ENCODE assay signal across 25 cellular contexts in genomic region chr3:46656778-46657556, GRCh38. TPM values are rescaled to one million over a fixed set of nuclear protein-coding genes. Genes with fewer than 3 reads are reported as not detected.
DNase-seq lines count a peak whose midpoint lies in the region; ATAC-seq, FAIRE-seq and TF ChIP-seq lines count a peak whose summit lies in the region.
"Had no signal": no experiment of that assay in that cellular context is flagged by ENCODE, and none has a peak within 500 bp of the region (broad histone marks: within the 10 kb centered on the region; RNA-seq: fewer than 3 reads in every experiment).

No MANE protein-coding gene starts in this region.

- WGBS in mammary epithelial cell (ENCODE audit: low coverage, missing lambda C conversion rate), result 88% methylated on average over 9 of the region's 9 CpGs
- 77% methylated on average over 9 of the region's 9 CpGs; no CpG with 5 or more reads in 1 of the 2 experiments for WGBS in H1 (ENCODE audit: extremely low coverage in 1 of 2, insufficient coverage in 1 of 2, insufficient read length in 1 of 2, insufficient replicate concordance in 2 of 2, low coverage in 1 of 2, low lambda C conversion rate in 2 of 2, missing lambda C conversion rate in 1 of 2), 2 experiments

- H2AK5ac ChIP-seq in H1 (ENCODE audit: low read depth, low read length), result no peak overlapping the region

- H3K4me2 ChIP-seq in mammary epithelial cell (ENCODE audit: insufficient read depth, low read depth, low read length), result no peak overlapping the region
- no peak overlapping the region; a peak in 1 of 4 replicates for H3K4me2 ChIP-seq in H1 (ENCODE audit: insufficient read depth in 1 of 2, low read depth in 2 of 2, low read length in 2 of 2)

- no peak overlapping the region for H2BK12ac ChIP-seq in H1 (ENCODE audit: low read depth, low read length)

- intact Hi-C loops in mammary epithelial cell (cut with micrococcal nuclease) (no loop called here), breast epithelium (cut with DNase I; ENCODE audit: low total_unique reads) (no loop called here), vagina (cut with DNase I) (no loop called here)
- intact Hi-C loops in naive thymus-derived CD4-positive, alpha-beta T cell (cut with micrococcal nuclease), result no loop called here

- H3K4me1 ChIP-seq in mammary epithelial cell (ENCODE audit: insufficient read depth, low read length), result peaks cover 24% of the 10 kb centered on the region
- peaks cover 0 to 10% of the 10 kb centered on the region in 2 donors for H3K4me1 ChIP-seq in breast epithelium
- H3K4me1 ChIP-seq in H1 (replicated peaks in 1 of 4; ENCODE audit: control insufficient read depth in 3 of 4, insufficient read depth in 4 of 4, low read length in 3 of 4), result peaks cover 11 to 29% (median 25%) of the 10 kb centered on the region in 4 experiments
- no peaks in the 10 kb centered on the region for H3K4me1 ChIP-seq in naive thymus-derived CD4-positive, alpha-beta T cell (ENCODE audit: control insufficient read depth in 2 of 2, insufficient read depth in 2 of 2, low read length in 2 of 2)
- H3K4me1 ChIP-seq in vagina, result peaks cover 18% of the 10 kb centered on the region
- H3K4me1 ChIP-seq: left lung had no signal

- BruUV-seq in mammary epithelial cell (replicated peaks; lab: Mats Ljungman, UMichigan), result no TSS peak

- H3K9ac ChIP-seq in mammary epithelial cell (ENCODE audit: insufficient read depth, low read length) (no peak overlapping the region), H1 (replicated peaks in 1 of 4; ENCODE audit: extremely low read depth in 1 of 4, low read depth in 3 of 4, low read length in 3 of 4) (no peak overlapping the region)

- H2AFZ ChIP-seq in mammary epithelial cell (ENCODE audit: low read depth, low read length) (no peak overlapping the region), H1 (ENCODE audit: low read length) (no peak overlapping the region)

- H3K4me3 Mint-ChIP-seq in naive thymus-derived CD4-positive, alpha-beta T cell, result no peak overlapping the region
- H3K4me3 Mint-ChIP-seq: HFFc6 had no signal

- in situ Hi-C loops in mammary epithelial cell (cut with MboI; ENCODE audit: low sequenced_read_pairs in 2 of 2), result no loop called here

- TF ChIP-seq CTCF in mammary epithelial cell (conservative IDR thresholded peaks at IDR 0.05 in 1 of 2, IDR thresholded peaks at IDR 0.05 in 1 of 2; ENCODE audit: extremely low read depth in 1 of 2, insufficient read depth in 1 of 2, low read depth in 1 of 2, low read length in 2 of 2) (no peak), breast epithelium (IDR thresholded peaks at IDR 0.05) (no peak), H1 (IDR thresholded peaks at IDR 0.05; ENCODE audit: control extremely low read depth in 1 of 3, insufficient read depth in 1 of 3, low read depth in 1 of 3, low read length in 3 of 3) (no peak), vagina (IDR thresholded peaks at IDR 0.05) (no peak)

- peaks cover 0 to 3% (median 0%) of the 10 kb centered on the region in 7 donors for H3K4me1 Mint-ChIP-seq in naive thymus-derived CD4-positive, alpha-beta T cell

- H3K23ac ChIP-seq in H1 (ENCODE audit: insufficient read length), result no peak overlapping the region

- H3K27ac ChIP-seq in mammary epithelial cell (ENCODE audit: insufficient read depth, low read depth, low read length), result no peak overlapping the region
- H3K27ac ChIP-seq in breast epithelium, result no peak overlapping the region
- no peak overlapping the region for H3K27ac ChIP-seq in H1 (ENCODE audit: low read depth, low read length)
- H3K27ac ChIP-seq in naive thymus-derived CD4-positive, alpha-beta T cell (ENCODE audit: low read depth, low read length), result no peak overlapping the region
- H3K27ac ChIP-seq in vagina, result no peak overlapping the region
- H3K27ac ChIP-seq: left lung, stomach had no signal

- no peak overlapping the region for H2BK120ac ChIP-seq in H1 (replicated peaks; ENCODE audit: low read depth, low read length)

- TF ChIP-seq EP300 in H1 (IDR thresholded peaks at IDR 0.05; ENCODE audit: borderline replicate concordance in 1 of 2, low read depth in 2 of 2, low read length in 2 of 2), result no peak

- no peak overlapping the region for H4K91ac ChIP-seq in H1 (replicated peaks; ENCODE audit: insufficient read length, low read length)

- H3K9me3 Mint-ChIP-seq in naive thymus-derived CD4-positive, alpha-beta T cell, result peaks cover 0 to 6% (median 5%) of the 10 kb centered on the region in 11 donors

- CTCF ChIA-PET in mammary epithelial cell (lab: Charles Lee; ENCODE audit: low non-redundant PET), result no interaction called here
- CTCF ChIA-PET in H1 (lab: Charles Lee; ENCODE audit: partially characterized antibody), result interaction anchor here (0.7 to 1.9 kb wide), 7 partner anchors 7 to 207 kb away, joined by 3 to 8 read pairs (median 3); no protein-coding TSS in a partner anchor
- CTCF ChIA-PET in naive thymus-derived CD4-positive, alpha-beta T cell (lab: Charles Lee), result interaction anchor here (0.6 kb wide), 1 partner anchor 238 kb away, joined by 6 read pairs; no protein-coding TSS in a partner anchor

- no peaks in the 10 kb centered on the region for H3K23me2 ChIP-seq in H1 (ENCODE audit: low read depth, low read length)

- H4K20me1 ChIP-seq in mammary epithelial cell (ENCODE audit: insufficient read depth, low read length) (no peaks in the 10 kb centered on the region), H1 (replicated peaks in 1 of 2; ENCODE audit: control insufficient read depth in 1 of 2, insufficient read depth in 2 of 2, low read length in 2 of 2) (no peaks in the 10 kb centered on the region)

- H3K4me3 ChIP-seq in mammary epithelial cell (replicated peaks in 1 of 3; ENCODE audit: insufficient read depth in 1 of 3, low read depth in 2 of 3, low read length in 3 of 3) (no peak overlapping the region), breast epithelium (no peak overlapping the region), H1 (ENCODE audit: extremely low read depth in 1 of 4, insufficient read depth in 2 of 4, low read depth in 3 of 4, low read length in 4 of 4) (peak overlapping the region in 1 of 4 experiments; percentile 4; a peak in 1 of 8 replicates), vagina (no peak overlapping the region)
- H3K4me3 ChIP-seq in naive thymus-derived CD4-positive, alpha-beta T cell (ENCODE audit: low read length), result no peak overlapping the region
- H3K4me3 ChIP-seq: left lung, stomach had no signal

- no peaks in the 10 kb centered on the region for H3K36me3 Mint-ChIP-seq in naive thymus-derived CD4-positive, alpha-beta T cell

- no peak for FAIRE-seq in H1 (lab: Jason Lieb, UNC)
- FAIRE-seq: GM18507 had no signal

- H3K36me3 ChIP-seq in mammary epithelial cell (ENCODE audit: insufficient read depth, low read length) (no peaks in the 10 kb centered on the region), breast epithelium (no peaks in the 10 kb centered on the region), H1 (ENCODE audit: control insufficient read depth in 2 of 4, insufficient read depth in 4 of 4, low read length in 3 of 4) (no peaks in the 10 kb centered on the region), vagina (no peaks in the 10 kb centered on the region)
- no peaks in the 10 kb centered on the region for H3K36me3 ChIP-seq in naive thymus-derived CD4-positive, alpha-beta T cell (ENCODE audit: control insufficient read depth in 2 of 3, insufficient read depth in 3 of 3, low read length in 3 of 3)
- H3K36me3 ChIP-seq: left lung, stomach had no signal

- no peak overlapping the region for H3K27ac Mint-ChIP-seq in naive thymus-derived CD4-positive, alpha-beta T cell
- H3K27ac Mint-ChIP-seq: HFFc6 had no signal

- no peak for ATAC-seq in naive thymus-derived CD4-positive, alpha-beta T cell
- ATAC-seq in HG02763 (IDR thresholded peaks at IDR 0.05; ENCODE audit: unreplicated experiment), result no peak
- ATAC-seq: left lung, right cardiac atrium had no signal

- H4K8ac ChIP-seq in H1 (ENCODE audit: extremely low read depth, insufficient read depth, low read length), result no peak overlapping the region

- dilution Hi-C loops in mammary epithelial cell (cut with HindIII; ENCODE audit: low sequenced_read_pairs), result loop anchor here (5.0 kb wide), 1 partner anchor 180 kb away; no protein-coding TSS in a partner anchor

- TF ChIP-seq RAD21 in H1 (IDR thresholded peaks at IDR 0.05 in 1 of 2, conservative IDR thresholded peaks at IDR 0.05 in 1 of 2; ENCODE audit: low read depth in 2 of 2, low read length in 2 of 2), result no peak

- no peaks in the 10 kb centered on the region for H3K79me1 ChIP-seq in H1 (ENCODE audit: low read depth, low read length)

- no peak overlapping the region for H3K14ac ChIP-seq in H1 (ENCODE audit: insufficient read length)

- H3K9me3 ChIP-seq in mammary epithelial cell (replicated peaks; ENCODE audit: insufficient read depth, low read length) (peaks cover 4% of the 10 kb centered on the region), breast epithelium (peaks cover 0 to 3% of the 10 kb centered on the region in 2 donors), H1 (ENCODE audit: insufficient read depth in 2 of 2, low read depth in 1 of 2, low read length in 1 of 2) (peaks cover 0 to 3% of the 10 kb centered on the region in 2 experiments; a peak in 2 of 4 replicates), vagina (no peaks in the 10 kb centered on the region)
- no peaks in the 10 kb centered on the region for H3K9me3 ChIP-seq in naive thymus-derived CD4-positive, alpha-beta T cell (ENCODE audit: control insufficient read depth in 2 of 3, low read length in 3 of 3)

- H4K5ac ChIP-seq in H1 (ENCODE audit: insufficient read length, low read depth, low read length), result no peak overlapping the region

- H3K27me3 ChIP-seq in mammary epithelial cell (ENCODE audit: insufficient read depth, low read length), result no peaks in the 10 kb centered on the region
- H3K27me3 ChIP-seq in breast epithelium, result no peaks in the 10 kb centered on the region
- no peaks in the 10 kb centered on the region; a peak in 1 of 7 replicates for H3K27me3 ChIP-seq in H1 (replicated peaks in 1 of 4; ENCODE audit: control insufficient read depth in 3 of 4, extremely low read depth in 1 of 4, insufficient read depth in 3 of 4, low read length in 3 of 4)
- H3K27me3 ChIP-seq in naive thymus-derived CD4-positive, alpha-beta T cell (ENCODE audit: control insufficient read depth in 2 of 2, insufficient read depth in 2 of 2, low read length in 2 of 2), result no peaks in the 10 kb centered on the region
- H3K27me3 ChIP-seq in vagina, result no peaks in the 10 kb centered on the region
- H3K27me3 ChIP-seq: left lung, stomach had no signal

- no peaks in the 10 kb centered on the region for H3K79me2 ChIP-seq in mammary epithelial cell (ENCODE audit: insufficient read depth, low read length)
- no peaks in the 10 kb centered on the region for H3K79me2 ChIP-seq in H1 (ENCODE audit: control insufficient read depth in 1 of 2, insufficient read depth in 2 of 2, low read length in 2 of 2)

- peak overlapping the region; percentile 16; the same call in 1 of the 2 replicates for H2BK20ac ChIP-seq in H1 (ENCODE audit: low read length)

- H3K56ac ChIP-seq in H1 (replicated peaks; ENCODE audit: insufficient read length, low read depth, low read length), result no peak overlapping the region

- H3K27me3 Mint-ChIP-seq in naive thymus-derived CD4-positive, alpha-beta T cell, result peaks cover 0 to 33% (median 6%) of the 10 kb centered on the region in 5 donors

- no peak overlapping the region for H2BK5ac ChIP-seq in H1 (ENCODE audit: low read depth, low read length)

- DNase-seq in mammary epithelial cell, result peak; percentile 31
- no peak for DNase-seq in breast epithelium (ENCODE audit: low spot score in 2 of 2)
- peak; percentile 51 for DNase-seq in NCI-H510A (lab: John Stamatoyannopoulos, UW)
- peak in 1 of 2 experiments; percentile 41 for DNase-seq in H1 (ENCODE audit: low read depth in 1 of 2, low spot score in 2 of 2)
- no peak for DNase-seq in naive thymus-derived CD4-positive, alpha-beta T cell
- DNase-seq in vagina (ENCODE audit: extremely low spot score in 2 of 2), result no peak
- DNase-seq in cerebellar nuclear complex (lab: John Stamatoyannopoulos, UW), result no peak
- DNase-seq: activated effector memory CD4-positive, alpha-beta T cell treated with Interleukin-2 at 50 U/mL for 16 hours; central memory CD4-positive, alpha-beta T cell; DMS79; effector memory CD4-positive, alpha-beta T cell; HFFc6; left lung; NCI-H1930; occipital lobe; right cardiac atrium; SIG-M5; stomach had no signal

- no peak overlapping the region; the same call in 1 of the 2 replicates for H3K18ac ChIP-seq in H1 (ENCODE audit: extremely low read depth, low read length)

- H3K4ac ChIP-seq in H1 (replicated peaks; ENCODE audit: insufficient read length, low read depth, low read length), result no peak overlapping the region

- TF ChIP-seq POLR2A in breast epithelium (IDR thresholded peaks at IDR 0.05), result no peak
- no peak for TF ChIP-seq POLR2A in H1 (IDR thresholded peaks at IDR 0.05; ENCODE audit: control extremely low read depth in 1 of 2, low read depth in 2 of 2, low read length in 2 of 2)
- TF ChIP-seq POLR2A in vagina (IDR thresholded peaks at IDR 0.05), result no peak

- POLR2A ChIA-PET in H1 (lab: Charles Lee; ENCODE audit: partially characterized antibody), result no interaction called here
- POLR2A ChIA-PET in naive thymus-derived CD4-positive, alpha-beta T cell (lab: Charles Lee), result no interaction called here

- H2BK15ac ChIP-seq in H1 (ENCODE audit: low read length), result no peak overlapping the region

RNA-seq across cellular contexts. Expression of gene ALS2CL, which starts 36.5 kb away (rescaled TPM):
- total RNA-seq in mammary epithelial cell (100 to 1,000 TPM in 1 of 2 donors, 10 to 100 TPM in 1; 57.5 to 144 TPM), breast epithelium (10 to 100 TPM in 2 of 3 donors, 1 to 10 TPM in 1; 6.7 to 22.9 (median 20.6) TPM), vagina (134 TPM)
- polyA plus RNA-seq in mammary epithelial cell (59.4 TPM), H1 (2011; rRNA removed) (5.4 and 7.5 TPM in 2 replicates)
- polyA minus RNA-seq in mammary epithelial cell, result 79.0 TPM
- 4.3 and 4.8 TPM in 2 replicates for total RNA-seq in H1 (2021; fragmentation: NEBNext Ultra II Directional; extraction: Animal tissue kit (Norgen Biotek cat#: 25700))
- polyA plus RNA-seq in H1 (2011; cell fraction: cytosol; rRNA removed), result 10.1 TPM
- 65.0 TPM for polyA plus RNA-seq in H1 (2011; cell fraction: nucleus; rRNA removed)
- polyA plus RNA-seq in H1 (2012, experiment 1 of 2), result 8.7 to 10.9 TPM (median 9.6 TPM) in 4 replicates
- polyA plus RNA-seq in H1 (2012, experiment 2 of 2), result 4.1 TPM
- 2.3 TPM for polyA plus RNA-seq in H1 (2013, experiment 1 of 2)
- polyA plus RNA-seq in H1 (2013, experiment 2 of 2), result 2.0 TPM
- polyA minus RNA-seq in H1 (2011; rRNA and poly(A)+ RNA removed), result 4.5 and 6.8 TPM in 2 replicates
- polyA minus RNA-seq in H1 (2011; cell fraction: cytosol; rRNA and poly(A)+ RNA removed), result 4.6 TPM
- polyA minus RNA-seq in H1 (2011; cell fraction: nucleus; rRNA and poly(A)+ RNA removed), result 13.9 TPM
- 10 to 100 TPM in 4 of 5 experiments, 1 to 10 TPM in 1; 4.2 to 41.5 (median 31.1) TPM for total RNA-seq in naive thymus-derived CD4-positive, alpha-beta T cell
- 10 to 100 TPM in 1 of 2 donors, 1 to 10 TPM in 1; 6.2 to 12.6 TPM for polyA plus RNA-seq in naive thymus-derived CD4-positive, alpha-beta T cell

RNA-seq across cellular contexts. Expression of gene TMIE, which starts 44.2 kb away (rescaled TPM):
- total RNA-seq in mammary epithelial cell, result under 1 TPM in 1 of 2 donors, not detected in 1; 0.38 TPM
- 0.09 TPM for polyA plus RNA-seq in mammary epithelial cell
- not detected for polyA minus RNA-seq in mammary epithelial cell
- not detected for total RNA-seq in breast epithelium
- total RNA-seq in H1 (2021; fragmentation: NEBNext Ultra II Directional; extraction: Animal tissue kit (Norgen Biotek cat#: 25700)), result 0.67 and 0.90 TPM in 2 replicates
- 0.45 and 0.64 TPM in 2 replicates for polyA plus RNA-seq in H1 (2011; rRNA removed)
- polyA plus RNA-seq in H1 (2011; cell fraction: cytosol; rRNA removed), result 1.0 TPM
- polyA plus RNA-seq in H1 (2011; cell fraction: nucleus; rRNA removed), result 0.87 TPM
- 0.28 to 1.0 TPM (median 0.62 TPM) in 4 replicates for polyA plus RNA-seq in H1 (2012, experiment 1 of 2)
- polyA plus RNA-seq in H1 (2012, experiment 2 of 2), result 0.56 TPM
- polyA plus RNA-seq in H1 (2013, experiment 1 of 2), result 0.22 TPM
- polyA plus RNA-seq in H1 (2013, experiment 2 of 2), result 0.35 TPM
- polyA minus RNA-seq in H1 (2011; rRNA and poly(A)+ RNA removed), result 0.49 and 0.88 TPM in 2 replicates
- not detected for polyA minus RNA-seq in H1 (2011; cell fraction: cytosol; rRNA and poly(A)+ RNA removed)
- 1.3 TPM for polyA minus RNA-seq in H1 (2011; cell fraction: nucleus; rRNA and poly(A)+ RNA removed)
- 1 to 10 TPM in 4 of 5 experiments, under 1 TPM in 1; 0.31 to 5.4 (median 3.9) TPM for total RNA-seq in naive thymus-derived CD4-positive, alpha-beta T cell
- 1 to 10 TPM; 5.1 to 5.6 TPM for polyA plus RNA-seq in naive thymus-derived CD4-positive, alpha-beta T cell
- 0.74 TPM for total RNA-seq in vagina
- total RNA-seq: A673; fibroblast of villous mesenchyme; HFFc6; T-helper 2 cell treated with Interferon-gamma antibody and Interleukin-4, amounts not matched to agents 100 ng/mL and 5 ng/mL, for 36 hours had no signal

RNA-seq across cellular contexts. Expression of gene FAM240A, which starts 44.6 kb away (rescaled TPM):
- total RNA-seq in mammary epithelial cell (not detected), breast epithelium (not detected), vagina (not detected)
- polyA plus RNA-seq in mammary epithelial cell (not detected), H1 (2011; rRNA removed) (0.06 and 0.08 TPM in 2 replicates)
- not detected for polyA minus RNA-seq in mammary epithelial cell
- 0.17 TPM in 1 of 2 replicates, not detected in the other for total RNA-seq in H1 (2021; fragmentation: NEBNext Ultra II Directional; extraction: Animal tissue kit (Norgen Biotek cat#: 25700))
- 0.12 TPM for polyA plus RNA-seq in H1 (2011; cell fraction: cytosol; rRNA removed)
- not detected for polyA plus RNA-seq in H1 (2011; cell fraction: nucleus; rRNA removed)
- polyA plus RNA-seq in H1 (2012, experiment 1 of 2), result 0.16 to 0.32 TPM (median 0.16 TPM) in 3 of 4 replicates, not detected in the other
- polyA plus RNA-seq in H1 (2012, experiment 2 of 2), result not detected
- polyA plus RNA-seq in H1 (2013, experiment 1 of 2), result 0.08 TPM
- polyA plus RNA-seq in H1 (2013, experiment 2 of 2), result 0.11 TPM
- polyA minus RNA-seq in H1 (2011; rRNA and poly(A)+ RNA removed), result not detected in 2 replicates
- polyA minus RNA-seq in H1 (2011; cell fraction: cytosol; rRNA and poly(A)+ RNA removed), result not detected
- polyA minus RNA-seq in H1 (2011; cell fraction: nucleus; rRNA and poly(A)+ RNA removed), result not detected
- total RNA-seq in naive thymus-derived CD4-positive, alpha-beta T cell, result not detected
- not detected for polyA plus RNA-seq in naive thymus-derived CD4-positive, alpha-beta T cell
- total RNA-seq: A673; activated CD8-positive, alpha-beta memory T cell treated with anti-CD3 and anti-CD28 coated beads for 36 hours; fibroblast of villous mesenchyme; HFFc6; left lung; occipital lobe; right cardiac atrium; stomach; T-helper 2 cell treated with Interferon-gamma antibody and Interleukin-4, amounts not matched to agents 100 ng/mL and 5 ng/mL, for 36 hours; urinary bladder had no signal
- polyA plus RNA-seq: right cardiac atrium, stomach, urinary bladder had no signal

Comparison
In these comparisons a context has a peak if more than half of its experiments do, and no peak if none do; other contexts are left out.
1. DNase-seq: peak in mammary epithelial cell (single experiment) and NCI-H510A (single experiment); none in breast epithelium (0 of 2), naive thymus-derived CD4-positive, alpha-beta T cell (0 of 9), vagina (0 of 2) and cerebellar nuclear complex (0 of 2).